In the genomic region with DNA sequence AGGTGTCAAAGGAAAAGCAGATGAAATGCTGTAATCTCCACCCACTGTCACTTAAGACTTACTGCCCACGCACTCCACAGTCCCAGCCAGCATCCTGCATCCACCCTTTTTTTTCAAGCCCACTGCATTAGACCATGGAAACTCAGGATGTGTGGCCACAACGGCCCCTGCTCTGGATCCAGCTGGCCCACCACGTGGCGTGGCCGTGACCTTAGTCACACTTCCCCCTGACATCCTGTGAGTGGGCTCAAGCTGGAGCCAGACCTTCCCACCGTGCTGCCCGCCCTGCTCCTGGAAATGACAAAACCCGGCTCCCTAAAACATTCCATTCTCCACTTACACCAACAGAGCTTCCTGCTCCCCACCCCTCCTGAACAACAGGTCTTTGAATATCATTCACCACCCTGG, we compare ENCODE assay signal across 9 cellular contexts.
DNase-seq lines count a peak whose midpoint lies in the region; ATAC-seq and TF ChIP-seq lines count a peak whose summit lies in the region.
"Had no signal": no experiment of that assay in that cellular context is flagged by ENCODE, and none has a peak within 500 bp of the region (broad histone marks: within the 10 kb centered on the region; RNA-seq: fewer than 3 reads in every experiment).

No MANE protein-coding gene starts in this region.

- no peaks in the 10 kb centered on the region for H3K27me3 ChIP-seq in sigmoid colon

- no peak for TF ChIP-seq POLR2A in sigmoid colon (IDR thresholded peaks at IDR 0.05)

- peaks cover 29% of the 10 kb centered on the region for H3K36me3 Mint-ChIP-seq in HFFc6 (ENCODE audit: low read depth)
- H3K36me3 Mint-ChIP-seq in activated T-helper 1 cell treated with anti-CD3 and anti-CD28 coated beads, Interleukin-12 subunit alpha, Interleukin-12 subunit beta, Interleukin-2, Interleukin-4 antibody, amounts not matched to agents 30 ng/mL and 10 ng/mL and 1 ng/mL, durations not matched to agents 14 hours and 24 hours and 36 hours (ENCODE audit: low read depth), result peaks cover 48% of the 10 kb centered on the region

- 49 to 74% methylated on average over 8 of the region's 8 CpGs for WGBS in sigmoid colon, 2 donors

- peak overlapping the region; percentile 81 for H3K4me3 Mint-ChIP-seq in HFFc6
- H3K4me3 Mint-ChIP-seq in activated T-helper 1 cell treated with anti-CD3 and anti-CD28 coated beads, Interleukin-12 subunit alpha, Interleukin-12 subunit beta, Interleukin-2, Interleukin-4 antibody, amounts not matched to agents 30 ng/mL and 10 ng/mL and 1 ng/mL, durations not matched to agents 14 hours and 24 hours and 36 hours, result peak overlapping the region; percentile 11

- DNase-seq in HFFc6 (no peak), cardiac septum (ENCODE audit: low spot score) (peak; percentile 80), sigmoid colon (peak; percentile 67), putamen (ENCODE audit: low spot score) (no peak)
- DNase-seq in activated T-helper 1 cell treated with anti-CD3 and anti-CD28 coated beads, Interleukin-12 subunit alpha, Interleukin-12 subunit beta, Interleukin-2, Interleukin-4 antibody, amounts not matched to agents 30 ng/mL and 10 ng/mL and 1 ng/mL, durations not matched to agents 14 hours and 24 hours and 36 hours (ENCODE audit: low spot score), result no peak
- DNase-seq in effector CD4-positive, alpha-beta T cell, result no peak
- DNase-seq: GDM1, occipital lobe had no signal

- no peak for TF ChIP-seq EP300 in sigmoid colon (IDR thresholded peaks at IDR 0.05)

- peak overlapping the region; percentile 93 for H3K27ac Mint-ChIP-seq in HFFc6
- peak overlapping the region; percentile 64 for H3K27ac Mint-ChIP-seq in activated T-helper 1 cell treated with anti-CD3 and anti-CD28 coated beads, Interleukin-12 subunit alpha, Interleukin-12 subunit beta, Interleukin-2, Interleukin-4 antibody, amounts not matched to agents 30 ng/mL and 10 ng/mL and 1 ng/mL, durations not matched to agents 14 hours and 24 hours and 36 hours

- intact Hi-C loops in activated T-helper 1 cell treated with anti-CD3 and anti-CD28 coated beads, Interleukin-12 subunit alpha, Interleukin-12 subunit beta, Interleukin-2, Interleukin-4 antibody, amounts not matched to agents 30 ng/mL and 10 ng/mL and 1 ng/mL, durations not matched to agents 14 hours and 24 hours and 36 hours (cut with micrococcal nuclease), result no loop called here
- intact Hi-C loops in cardiac septum (cut with DNase I) (no loop called here), sigmoid colon (cut with DNase I) (no loop called here)

- no peak overlapping the region for H3K27ac ChIP-seq in sigmoid colon

- no peaks in the 10 kb centered on the region for H3K9me3 ChIP-seq in sigmoid colon

- H3K36me3 ChIP-seq in sigmoid colon, result no peaks in the 10 kb centered on the region

- peaks cover 81% of the 10 kb centered on the region for H3K4me1 Mint-ChIP-seq in HFFc6 (ENCODE audit: low read depth)
- peaks cover 67% of the 10 kb centered on the region for H3K4me1 Mint-ChIP-seq in activated T-helper 1 cell treated with anti-CD3 and anti-CD28 coated beads, Interleukin-12 subunit alpha, Interleukin-12 subunit beta, Interleukin-2, Interleukin-4 antibody, amounts not matched to agents 30 ng/mL and 10 ng/mL and 1 ng/mL, durations not matched to agents 14 hours and 24 hours and 36 hours (ENCODE audit: low read depth)

- no peak for ATAC-seq in HG02571 (IDR thresholded peaks at IDR 0.05; ENCODE audit: unreplicated experiment)

- no peaks in the 10 kb centered on the region for H3K4me1 ChIP-seq in sigmoid colon

- TF ChIP-seq CTCF in HFFc6 (IDR thresholded peaks at IDR 0.05) (no peak), sigmoid colon (IDR thresholded peaks at IDR 0.05) (no peak)

- peaks cover 5% of the 10 kb centered on the region; the same call in 1 of the 2 replicates for H3K9me3 Mint-ChIP-seq in HFFc6
- H3K9me3 Mint-ChIP-seq in activated T-helper 1 cell treated with anti-CD3 and anti-CD28 coated beads, Interleukin-12 subunit alpha, Interleukin-12 subunit beta, Interleukin-2, Interleukin-4 antibody, amounts not matched to agents 30 ng/mL and 10 ng/mL and 1 ng/mL, durations not matched to agents 14 hours and 24 hours and 36 hours, result no peaks in the 10 kb centered on the region

- no peak overlapping the region for H3K4me3 ChIP-seq in sigmoid colon

- peaks cover 2% of the 10 kb centered on the region; the same call in 1 of the 2 replicates for H3K27me3 Mint-ChIP-seq in HFFc6 (ENCODE audit: insufficient read depth)
- no peaks in the 10 kb centered on the region for H3K27me3 Mint-ChIP-seq in activated T-helper 1 cell treated with anti-CD3 and anti-CD28 coated beads, Interleukin-12 subunit alpha, Interleukin-12 subunit beta, Interleukin-2, Interleukin-4 antibody, amounts not matched to agents 30 ng/mL and 10 ng/mL and 1 ng/mL, durations not matched to agents 14 hours and 24 hours and 36 hours (ENCODE audit: insufficient read depth)

Comparison
In these comparisons a context has a peak if more than half of its experiments do, and no peak if none do; other contexts are left out.
1. DNase-seq: peak in cardiac septum (single experiment) and sigmoid colon (single experiment); none in HFFc6 (single experiment), activated T-helper 1 cell treated with anti-CD3 and anti-CD28 coated beads, Interleukin-12 subunit alpha, Interleukin-12 subunit beta, Interleukin-2, Interleukin-4 antibody, amounts not matched to agents 30 ng/mL and 10 ng/mL and 1 ng/mL, durations not matched to agents 14 hours and 24 hours and 36 hours (single experiment), putamen (single experiment) and effector CD4-positive, alpha-beta T cell (single experiment).